ENCODE assay signal across 1 cellular context in the genomic region with DNA sequence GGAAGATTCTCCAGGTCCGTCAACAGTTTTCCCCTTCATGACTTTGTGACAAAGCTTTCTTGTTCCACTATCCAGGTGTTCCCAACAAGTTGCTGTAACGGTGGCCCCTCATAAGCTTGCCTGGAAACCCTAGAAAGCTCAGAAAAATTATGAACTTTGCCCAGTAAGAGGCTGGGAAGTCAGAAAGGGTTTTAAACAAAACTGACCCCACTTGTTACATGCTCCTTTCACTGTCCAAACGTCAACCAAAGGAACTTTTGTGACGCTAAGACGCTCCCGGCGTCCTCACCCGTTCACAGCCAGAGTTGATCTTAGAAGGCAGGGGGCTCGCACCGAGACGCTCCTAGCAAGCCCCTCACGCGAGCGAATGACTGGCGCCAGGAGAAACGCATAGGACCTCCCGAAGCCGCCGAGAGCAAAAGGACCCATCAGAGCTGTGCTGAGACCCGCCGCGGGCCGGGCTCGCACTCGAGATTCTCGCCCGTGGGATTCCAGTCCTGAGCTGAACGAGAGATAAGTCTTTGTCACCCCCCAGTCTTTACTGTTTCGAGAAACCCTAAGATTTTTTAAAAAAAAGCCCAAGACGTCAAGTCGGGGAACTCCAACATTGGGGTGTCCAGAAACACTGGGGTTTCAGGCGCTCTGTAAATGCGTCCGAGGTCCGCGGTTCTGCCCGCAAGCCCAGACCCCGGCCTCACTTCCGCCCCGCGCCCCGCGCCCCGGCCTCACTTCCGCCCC.
TF ChIP-seq lines count a peak whose summit lies in the region.

No MANE protein-coding gene starts in this region.

TF ChIP-seq in HepG2, 621 proteins besides CTCF, POLR2A, EP300 and RAD21 (continued from another document and continues in another):
- TF ChIP-seq, protein P1, sequence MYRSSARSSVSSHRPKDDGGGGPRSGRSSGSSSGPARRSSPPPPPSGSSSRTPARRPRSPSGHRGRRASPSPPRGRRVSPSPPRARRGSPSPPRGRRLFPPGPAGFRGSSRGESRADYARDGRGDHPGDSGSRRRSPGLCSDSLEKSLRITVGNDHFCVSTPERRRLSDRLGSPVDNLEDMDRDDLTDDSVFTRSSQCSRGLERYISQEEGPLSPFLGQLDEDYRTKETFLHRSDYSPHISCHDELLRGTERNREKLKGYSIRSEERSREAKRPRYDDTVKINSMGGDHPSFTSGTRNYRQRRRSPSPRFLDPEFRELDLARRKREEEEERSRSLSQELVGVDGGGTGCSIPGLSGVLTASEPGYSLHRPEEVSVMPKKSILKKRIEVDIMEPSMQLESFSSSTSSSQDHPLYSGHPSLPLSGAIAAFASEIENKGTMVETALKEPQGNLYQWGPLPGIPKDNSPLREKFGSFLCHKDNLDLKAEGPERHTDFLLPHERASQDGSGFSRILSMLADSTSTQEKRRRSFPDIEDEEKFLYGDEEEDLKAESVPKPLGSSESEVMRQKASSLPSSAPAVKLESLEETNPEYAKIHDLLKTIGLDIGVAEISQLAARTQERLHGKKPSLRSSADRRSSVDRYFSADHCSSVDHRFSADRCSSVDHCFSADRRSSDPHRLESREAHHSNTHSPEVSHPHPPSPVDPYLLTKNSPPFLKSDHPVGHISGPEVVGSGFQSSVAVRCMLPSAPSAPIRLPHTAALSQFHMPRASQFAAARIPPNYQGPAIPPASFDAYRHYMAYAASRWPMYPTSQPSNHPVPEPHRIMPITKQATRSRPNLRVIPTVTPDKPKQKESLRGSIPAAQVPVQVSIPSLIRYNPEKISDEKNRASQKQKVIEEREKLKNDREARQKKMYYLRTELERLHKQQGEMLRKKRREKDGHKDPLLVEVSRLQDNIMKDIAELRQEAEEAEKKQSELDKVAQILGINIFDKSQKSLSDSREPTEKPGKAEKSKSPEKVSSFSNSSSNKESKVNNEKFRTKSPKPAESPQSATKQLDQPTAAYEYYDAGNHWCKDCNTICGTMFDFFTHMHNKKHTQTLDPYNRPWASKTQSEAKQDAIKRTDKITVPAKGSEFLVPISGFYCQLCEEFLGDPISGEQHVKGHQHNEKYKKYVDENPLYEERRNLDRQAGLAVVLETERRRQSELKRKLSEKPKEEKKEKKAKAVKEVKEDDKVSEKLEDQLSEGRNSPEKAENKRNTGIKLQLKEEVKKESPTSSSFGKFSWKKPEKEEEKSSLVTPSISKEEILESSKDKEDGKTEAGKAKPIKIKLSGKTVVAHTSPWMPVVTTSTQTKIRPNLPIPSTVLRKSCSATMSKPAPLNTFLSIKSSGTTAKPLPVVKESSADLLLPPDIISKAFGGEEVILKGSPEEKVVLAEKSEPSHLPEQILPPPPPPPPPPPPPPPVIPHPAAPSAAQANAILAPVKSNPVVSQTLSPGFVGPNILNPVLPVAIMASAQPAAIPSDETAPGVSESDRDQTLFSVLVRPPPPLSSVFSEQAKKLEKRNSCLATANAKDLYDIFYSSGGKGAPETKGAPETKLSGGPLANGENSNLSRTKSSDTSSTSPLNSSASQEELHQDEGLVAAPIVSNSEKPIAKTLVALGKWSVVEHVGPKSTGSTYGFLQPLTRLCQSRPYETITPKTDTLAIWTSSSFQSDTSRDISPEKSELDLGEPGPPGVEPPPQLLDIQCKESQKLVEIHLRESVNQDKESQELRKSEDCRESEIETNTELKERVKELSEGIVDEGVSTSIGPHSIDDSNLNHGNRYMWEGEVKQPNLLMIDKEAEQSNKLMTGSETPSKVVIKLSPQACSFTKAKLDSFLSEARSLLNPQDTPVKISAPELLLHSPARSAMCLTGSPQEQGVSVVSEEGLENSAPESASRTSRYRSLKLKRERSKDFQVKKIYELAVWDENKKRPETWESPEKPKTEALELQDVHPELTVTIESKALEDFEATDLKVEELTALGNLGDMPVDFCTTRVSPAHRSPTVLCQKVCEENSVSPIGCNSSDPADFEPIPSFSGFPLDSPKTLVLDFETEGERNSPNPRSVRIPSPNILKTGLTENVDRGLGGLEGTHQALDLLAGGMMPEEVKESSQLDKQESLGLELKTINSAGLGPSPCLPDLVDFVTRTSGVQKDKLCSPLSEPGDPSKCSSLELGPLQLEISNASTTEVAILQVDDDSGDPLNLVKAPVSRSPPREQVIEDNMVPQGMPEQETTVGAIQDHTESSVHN (CRISPR knock-in tag; IDR thresholded peaks at IDR 0.05): no peak
- TF ChIP-seq KMT2B (CRISPR knock-in tag; IDR thresholded peaks at IDR 0.05): no peak
- no peak for TF ChIP-seq RBM39 (IDR thresholded peaks at IDR 0.05; ENCODE audit: low read depth, low read length, poor library complexity, severe bottlenecking)
- TF ChIP-seq HCFC1 (IDR thresholded peaks at IDR 0.05; ENCODE audit: low read depth, low read length): peak; percentile 11; the same call in 1 of the 2 replicates
- TF ChIP-seq ZBTB20 (CRISPR knock-in tag; IDR thresholded peaks at IDR 0.05; ENCODE audit: borderline replicate concordance, low read depth): 0 out of 2 replicates have a peak, but pooled peaks have one; percentile 31
- TF ChIP-seq NFYB (CRISPR knock-in tag; IDR thresholded peaks at IDR 0.05): no peak; the same call in 1 of the 2 replicates
- TF ChIP-seq ZNF550 (CRISPR knock-in tag; IDR thresholded peaks at IDR 0.05; ENCODE audit: borderline replicate concordance): no peak
- TF ChIP-seq, protein P2, sequence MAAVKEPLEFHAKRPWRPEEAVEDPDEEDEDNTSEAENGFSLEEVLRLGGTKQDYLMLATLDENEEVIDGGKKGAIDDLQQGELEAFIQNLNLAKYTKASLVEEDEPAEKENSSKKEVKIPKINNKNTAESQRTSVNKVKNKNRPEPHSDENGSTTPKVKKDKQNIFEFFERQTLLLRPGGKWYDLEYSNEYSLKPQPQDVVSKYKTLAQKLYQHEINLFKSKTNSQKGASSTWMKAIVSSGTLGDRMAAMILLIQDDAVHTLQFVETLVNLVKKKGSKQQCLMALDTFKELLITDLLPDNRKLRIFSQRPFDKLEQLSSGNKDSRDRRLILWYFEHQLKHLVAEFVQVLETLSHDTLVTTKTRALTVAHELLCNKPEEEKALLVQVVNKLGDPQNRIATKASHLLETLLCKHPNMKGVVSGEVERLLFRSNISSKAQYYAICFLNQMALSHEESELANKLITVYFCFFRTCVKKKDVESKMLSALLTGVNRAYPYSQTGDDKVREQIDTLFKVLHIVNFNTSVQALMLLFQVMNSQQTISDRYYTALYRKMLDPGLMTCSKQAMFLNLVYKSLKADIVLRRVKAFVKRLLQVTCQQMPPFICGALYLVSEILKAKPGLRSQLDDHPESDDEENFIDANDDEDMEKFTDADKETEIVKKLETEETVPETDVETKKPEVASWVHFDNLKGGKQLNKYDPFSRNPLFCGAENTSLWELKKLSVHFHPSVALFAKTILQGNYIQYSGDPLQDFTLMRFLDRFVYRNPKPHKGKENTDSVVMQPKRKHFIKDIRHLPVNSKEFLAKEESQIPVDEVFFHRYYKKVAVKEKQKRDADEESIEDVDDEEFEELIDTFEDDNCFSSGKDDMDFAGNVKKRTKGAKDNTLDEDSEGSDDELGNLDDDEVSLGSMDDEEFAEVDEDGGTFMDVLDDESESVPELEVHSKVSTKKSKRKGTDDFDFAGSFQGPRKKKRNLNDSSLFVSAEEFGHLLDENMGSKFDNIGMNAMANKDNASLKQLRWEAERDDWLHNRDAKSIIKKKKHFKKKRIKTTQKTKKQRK (IDR thresholded peaks at IDR 0.05; ENCODE audit: low read length): no peak
- no peak for TF ChIP-seq HMG20A (CRISPR knock-in tag; IDR thresholded peaks at IDR 0.05; ENCODE audit: borderline replicate concordance)
- no peak for TF ChIP-seq MAFG (CRISPR knock-in tag; IDR thresholded peaks at IDR 0.05)
- TF ChIP-seq ZFX (CRISPR knock-in tag; IDR thresholded peaks at IDR 0.05; ENCODE audit: low read depth): no peak
- no peak for TF ChIP-seq KLF13 (CRISPR knock-in tag; IDR thresholded peaks at IDR 0.05)
- TF ChIP-seq, protein P3, sequence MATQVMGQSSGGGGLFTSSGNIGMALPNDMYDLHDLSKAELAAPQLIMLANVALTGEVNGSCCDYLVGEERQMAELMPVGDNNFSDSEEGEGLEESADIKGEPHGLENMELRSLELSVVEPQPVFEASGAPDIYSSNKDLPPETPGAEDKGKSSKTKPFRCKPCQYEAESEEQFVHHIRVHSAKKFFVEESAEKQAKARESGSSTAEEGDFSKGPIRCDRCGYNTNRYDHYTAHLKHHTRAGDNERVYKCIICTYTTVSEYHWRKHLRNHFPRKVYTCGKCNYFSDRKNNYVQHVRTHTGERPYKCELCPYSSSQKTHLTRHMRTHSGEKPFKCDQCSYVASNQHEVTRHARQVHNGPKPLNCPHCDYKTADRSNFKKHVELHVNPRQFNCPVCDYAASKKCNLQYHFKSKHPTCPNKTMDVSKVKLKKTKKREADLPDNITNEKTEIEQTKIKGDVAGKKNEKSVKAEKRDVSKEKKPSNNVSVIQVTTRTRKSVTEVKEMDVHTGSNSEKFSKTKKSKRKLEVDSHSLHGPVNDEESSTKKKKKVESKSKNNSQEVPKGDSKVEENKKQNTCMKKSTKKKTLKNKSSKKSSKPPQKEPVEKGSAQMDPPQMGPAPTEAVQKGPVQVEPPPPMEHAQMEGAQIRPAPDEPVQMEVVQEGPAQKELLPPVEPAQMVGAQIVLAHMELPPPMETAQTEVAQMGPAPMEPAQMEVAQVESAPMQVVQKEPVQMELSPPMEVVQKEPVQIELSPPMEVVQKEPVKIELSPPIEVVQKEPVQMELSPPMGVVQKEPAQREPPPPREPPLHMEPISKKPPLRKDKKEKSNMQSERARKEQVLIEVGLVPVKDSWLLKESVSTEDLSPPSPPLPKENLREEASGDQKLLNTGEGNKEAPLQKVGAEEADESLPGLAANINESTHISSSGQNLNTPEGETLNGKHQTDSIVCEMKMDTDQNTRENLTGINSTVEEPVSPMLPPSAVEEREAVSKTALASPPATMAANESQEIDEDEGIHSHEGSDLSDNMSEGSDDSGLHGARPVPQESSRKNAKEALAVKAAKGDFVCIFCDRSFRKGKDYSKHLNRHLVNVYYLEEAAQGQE (IDR thresholded peaks at IDR 0.05; ENCODE audit: borderline replicate concordance in 1 of 2, low read depth in 1 of 2, low read length in 2 of 2): no peak; a peak in 1 of 4 replicates
- TF ChIP-seq MBD4 (IDR thresholded peaks at IDR 0.05; ENCODE audit: borderline replicate concordance, low read length): no peak
- no peak for TF ChIP-seq CREB1 (IDR thresholded peaks at IDR 0.05)
- peak; percentile 38; the same call in 1 of the 2 replicates for TF ChIP-seq CREB1 (CRISPR knock-in tag; IDR thresholded peaks at IDR 0.05)
- TF ChIP-seq PATZ1 (CRISPR knock-in tag; IDR thresholded peaks at IDR 0.05): no peak
- no peak for TF ChIP-seq FOXK2 (IDR thresholded peaks at IDR 0.05)
- TF ChIP-seq, protein P4, sequence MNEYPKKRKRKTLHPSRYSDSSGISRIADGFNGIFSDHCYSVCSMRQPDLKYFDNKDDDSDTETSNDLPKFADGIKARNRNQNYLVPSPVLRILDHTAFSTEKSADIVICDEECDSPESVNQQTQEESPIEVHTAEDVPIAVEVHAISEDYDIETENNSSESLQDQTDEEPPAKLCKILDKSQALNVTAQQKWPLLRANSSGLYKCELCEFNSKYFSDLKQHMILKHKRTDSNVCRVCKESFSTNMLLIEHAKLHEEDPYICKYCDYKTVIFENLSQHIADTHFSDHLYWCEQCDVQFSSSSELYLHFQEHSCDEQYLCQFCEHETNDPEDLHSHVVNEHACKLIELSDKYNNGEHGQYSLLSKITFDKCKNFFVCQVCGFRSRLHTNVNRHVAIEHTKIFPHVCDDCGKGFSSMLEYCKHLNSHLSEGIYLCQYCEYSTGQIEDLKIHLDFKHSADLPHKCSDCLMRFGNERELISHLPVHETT (CRISPR knock-in tag; conservative IDR thresholded peaks at IDR 0.05): peak; percentile 0; the same call in 1 of the 2 replicates
- TF ChIP-seq ZNF614 (CRISPR knock-in tag; IDR thresholded peaks at IDR 0.05; ENCODE audit: borderline replicate concordance): no peak
- no peak for TF ChIP-seq ZNF557 (CRISPR knock-in tag; IDR thresholded peaks at IDR 0.05)
- TF ChIP-seq SALL2 (CRISPR knock-in tag; IDR thresholded peaks at IDR 0.05): no peak
- no peak for TF ChIP-seq ZSCAN29 (CRISPR knock-in tag; conservative IDR thresholded peaks at IDR 0.05)
- TF ChIP-seq, protein P5, sequence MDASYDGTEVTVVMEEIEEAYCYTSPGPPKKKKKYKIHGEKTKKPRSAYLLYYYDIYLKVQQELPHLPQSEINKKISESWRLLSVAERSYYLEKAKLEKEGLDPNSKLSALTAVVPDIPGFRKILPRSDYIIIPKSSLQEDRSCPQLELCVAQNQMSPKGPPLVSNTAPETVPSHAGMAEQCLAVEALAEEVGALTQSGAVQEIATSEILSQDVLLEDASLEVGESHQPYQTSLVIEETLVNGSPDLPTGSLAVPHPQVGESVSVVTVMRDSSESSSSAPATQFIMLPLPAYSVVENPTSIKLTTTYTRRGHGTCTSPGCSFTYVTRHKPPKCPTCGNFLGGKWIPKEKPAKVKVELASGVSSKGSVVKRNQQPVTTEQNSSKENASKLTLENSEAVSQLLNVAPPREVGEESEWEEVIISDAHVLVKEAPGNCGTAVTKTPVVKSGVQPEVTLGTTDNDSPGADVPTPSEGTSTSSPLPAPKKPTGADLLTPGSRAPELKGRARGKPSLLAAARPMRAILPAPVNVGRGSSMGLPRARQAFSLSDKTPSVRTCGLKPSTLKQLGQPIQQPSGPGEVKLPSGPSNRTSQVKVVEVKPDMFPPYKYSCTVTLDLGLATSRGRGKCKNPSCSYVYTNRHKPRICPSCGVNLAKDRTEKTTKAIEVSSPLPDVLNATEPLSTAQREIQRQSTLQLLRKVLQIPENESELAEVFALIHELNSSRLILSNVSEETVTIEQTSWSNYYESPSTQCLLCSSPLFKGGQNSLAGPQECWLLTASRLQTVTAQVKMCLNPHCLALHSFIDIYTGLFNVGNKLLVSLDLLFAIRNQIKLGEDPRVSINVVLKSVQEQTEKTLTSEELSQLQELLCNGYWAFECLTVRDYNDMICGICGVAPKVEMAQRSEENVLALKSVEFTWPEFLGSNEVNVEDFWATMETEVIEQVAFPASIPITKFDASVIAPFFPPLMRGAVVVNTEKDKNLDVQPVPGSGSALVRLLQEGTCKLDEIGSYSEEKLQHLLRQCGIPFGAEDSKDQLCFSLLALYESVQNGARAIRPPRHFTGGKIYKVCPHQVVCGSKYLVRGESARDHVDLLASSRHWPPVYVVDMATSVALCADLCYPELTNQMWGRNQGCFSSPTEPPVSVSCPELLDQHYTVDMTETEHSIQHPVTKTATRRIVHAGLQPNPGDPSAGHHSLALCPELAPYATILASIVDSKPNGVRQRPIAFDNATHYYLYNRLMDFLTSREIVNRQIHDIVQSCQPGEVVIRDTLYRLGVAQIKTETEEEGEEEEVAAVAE (CRISPR knock-in tag; IDR thresholded peaks at IDR 0.05; ENCODE audit: borderline replicate concordance): no peak
- TF ChIP-seq XRCC5 (optimal IDR thresholded peaks at IDR 0.05; ENCODE audit: low read length): no peak
